Comparison of ENCODE assay signal across 1 cellular context in genomic region chr19:50724522-50725217, GRCh38.
TF ChIP-seq lines count a peak whose summit lies in the region.

No MANE protein-coding gene starts in this region.

TF ChIP-seq in GM12878, 131 proteins besides CTCF, POLR2A, EP300 and RAD21 (continued from another document and continues in another):
- TF ChIP-seq IRF3 (IDR thresholded peaks at IDR 0.05) (no peak), ELK1 (IDR thresholded peaks at IDR 0.05; ENCODE audit: low read depth, low read length) (no peak), HDGF (IDR thresholded peaks at IDR 0.05) (peak; percentile 81), BMI1 (IDR thresholded peaks at IDR 0.05; ENCODE audit: borderline replicate concordance) (no peak), HCFC1 (IDR thresholded peaks at IDR 0.05; ENCODE audit: low read length) (no peak), RCOR1 (conservative IDR thresholded peaks at IDR 0.05; ENCODE audit: low read depth, low read length) (0 out of 2 replicates have a peak, but pooled peaks have one; percentile 71), BHLHE40 (IDR thresholded peaks at IDR 0.05; ENCODE audit: borderline replicate concordance in 1 of 2, low read depth in 2 of 2, low read length in 1 of 2) (no peak), FOS (IDR thresholded peaks at IDR 0.05; ENCODE audit: borderline replicate concordance, extremely low read depth, insufficient read length) (no peak), SMC3 (IDR thresholded peaks at IDR 0.05; ENCODE audit: borderline replicate concordance, low read length) (peak; percentile 16; the same call in 1 of the 2 replicates), NR2F1 (conservative IDR thresholded peaks at IDR 0.05) (no peak), ZNF24 (IDR thresholded peaks at IDR 0.05) (no peak), MTA2 (IDR thresholded peaks at IDR 0.05; ENCODE audit: low read depth) (no peak), FOXM1 (IDR thresholded peaks at IDR 0.05; ENCODE audit: low read depth, low read length) (no peak), ATF7 (IDR thresholded peaks at IDR 0.05; ENCODE audit: low read depth) (no peak), NR2C1 (IDR thresholded peaks at IDR 0.05) (no peak), LARP7 (IDR thresholded peaks at IDR 0.05) (0 out of 2 replicates have a peak, but pooled peaks have one; percentile 33), SKIL (IDR thresholded peaks at IDR 0.05; ENCODE audit: low read depth, poor library complexity, severe bottlenecking) (no peak), TBL1XR1 (IDR thresholded peaks at IDR 0.05; ENCODE audit: low read depth, low read length) (no peak), TCF3 (IDR thresholded peaks at IDR 0.05; ENCODE audit: borderline replicate concordance, insufficient read depth, low read depth, low read length) (no peak), NBN (IDR thresholded peaks at IDR 0.05) (no peak), YY1 (IDR thresholded peaks at IDR 0.05; ENCODE audit: low read depth, low read length) (no peak), EED (IDR thresholded peaks at IDR 0.05; ENCODE audit: low read depth) (no peak), IRF4 (IDR thresholded peaks at IDR 0.05; ENCODE audit: low read depth, low read length) (no peak), RELA (IDR thresholded peaks at IDR 0.05; ENCODE audit: borderline replicate concordance, partially characterized antibody) (no peak), IKZF1 (conservative IDR thresholded peaks at IDR 0.05) (0 out of 2 replicates have a peak, but pooled peaks have one; percentile 16), CHD2 (IDR thresholded peaks at IDR 0.05; ENCODE audit: borderline replicate concordance, low read depth, low read length) (peak; percentile 97), POLR2AphosphoS5 (IDR thresholded peaks at IDR 0.05; ENCODE audit: low read length) (peak; percentile 51; the same call in 1 of the 2 replicates), KAT2A (conservative IDR thresholded peaks at IDR 0.05; ENCODE audit: control insufficient read depth, low read depth, low read length) (no peak), CBX5 (IDR thresholded peaks at IDR 0.05; ENCODE audit: low read depth) (no peak), TCF7 (IDR thresholded peaks at IDR 0.05; ENCODE audit: borderline replicate concordance) (no peak), ASH2L (IDR thresholded peaks at IDR 0.05; ENCODE audit: borderline replicate concordance, low read depth) (no peak), BRCA1 (IDR thresholded peaks at IDR 0.05; ENCODE audit: low read depth, low read length) (peak; percentile 70), SRF (IDR thresholded peaks at IDR 0.05; ENCODE audit: low read depth in 2 of 2, low read length in 2 of 2) (no peak), ZNF274 (IDR thresholded peaks at IDR 0.05; ENCODE audit: insufficient read depth, insufficient read length) (no peak), SMAD5 (IDR thresholded peaks at IDR 0.05; ENCODE audit: low read depth) (no peak), RAD51 (IDR thresholded peaks at IDR 0.05) (no peak), BACH1 (IDR thresholded peaks at IDR 0.05; ENCODE audit: borderline replicate concordance) (no peak), TARDBP (IDR thresholded peaks at IDR 0.05; ENCODE audit: borderline replicate concordance) (no peak), ZNF207 (IDR thresholded peaks at IDR 0.05; ENCODE audit: borderline replicate concordance) (no peak), FOXK2 (IDR thresholded peaks at IDR 0.05) (no peak), CREM (IDR thresholded peaks at IDR 0.05; ENCODE audit: low read depth) (no peak), MEF2B (IDR thresholded peaks at IDR 0.05; ENCODE audit: partially characterized antibody, poor library complexity, severe bottlenecking) (no peak), NRF1 (conservative IDR thresholded peaks at IDR 0.05; ENCODE audit: low read depth, low read length) (peak; percentile 59), PAX5 (IDR thresholded peaks at IDR 0.05; ENCODE audit: borderline replicate concordance, low read depth, low read length) (no peak), ETV6 (conservative IDR thresholded peaks at IDR 0.05 in 1 of 2, IDR thresholded peaks at IDR 0.05 in 1 of 2; ENCODE audit: borderline replicate concordance in 1 of 2, low read depth in 1 of 2) (no peak)
- TF ChIP-seq, protein P1, sequence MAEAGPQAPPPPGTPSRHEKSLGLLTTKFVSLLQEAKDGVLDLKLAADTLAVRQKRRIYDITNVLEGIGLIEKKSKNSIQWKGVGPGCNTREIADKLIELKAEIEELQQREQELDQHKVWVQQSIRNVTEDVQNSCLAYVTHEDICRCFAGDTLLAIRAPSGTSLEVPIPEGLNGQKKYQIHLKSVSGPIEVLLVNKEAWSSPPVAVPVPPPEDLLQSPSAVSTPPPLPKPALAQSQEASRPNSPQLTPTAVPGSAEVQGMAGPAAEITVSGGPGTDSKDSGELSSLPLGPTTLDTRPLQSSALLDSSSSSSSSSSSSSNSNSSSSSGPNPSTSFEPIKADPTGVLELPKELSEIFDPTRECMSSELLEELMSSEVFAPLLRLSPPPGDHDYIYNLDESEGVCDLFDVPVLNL (IDR thresholded peaks at IDR 0.05; ENCODE audit: low read depth, low read length), result 0 out of 2 replicates have a peak, but pooled peaks have one; percentile 52
- TF ChIP-seq, protein P2, sequence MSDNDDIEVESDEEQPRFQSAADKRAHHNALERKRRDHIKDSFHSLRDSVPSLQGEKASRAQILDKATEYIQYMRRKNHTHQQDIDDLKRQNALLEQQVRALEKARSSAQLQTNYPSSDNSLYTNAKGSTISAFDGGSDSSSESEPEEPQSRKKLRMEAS (IDR thresholded peaks at IDR 0.05; ENCODE audit: low read depth, low read length), result peak; percentile 41; the same call in 1 of the 2 replicates
- TF ChIP-seq, protein P3, sequence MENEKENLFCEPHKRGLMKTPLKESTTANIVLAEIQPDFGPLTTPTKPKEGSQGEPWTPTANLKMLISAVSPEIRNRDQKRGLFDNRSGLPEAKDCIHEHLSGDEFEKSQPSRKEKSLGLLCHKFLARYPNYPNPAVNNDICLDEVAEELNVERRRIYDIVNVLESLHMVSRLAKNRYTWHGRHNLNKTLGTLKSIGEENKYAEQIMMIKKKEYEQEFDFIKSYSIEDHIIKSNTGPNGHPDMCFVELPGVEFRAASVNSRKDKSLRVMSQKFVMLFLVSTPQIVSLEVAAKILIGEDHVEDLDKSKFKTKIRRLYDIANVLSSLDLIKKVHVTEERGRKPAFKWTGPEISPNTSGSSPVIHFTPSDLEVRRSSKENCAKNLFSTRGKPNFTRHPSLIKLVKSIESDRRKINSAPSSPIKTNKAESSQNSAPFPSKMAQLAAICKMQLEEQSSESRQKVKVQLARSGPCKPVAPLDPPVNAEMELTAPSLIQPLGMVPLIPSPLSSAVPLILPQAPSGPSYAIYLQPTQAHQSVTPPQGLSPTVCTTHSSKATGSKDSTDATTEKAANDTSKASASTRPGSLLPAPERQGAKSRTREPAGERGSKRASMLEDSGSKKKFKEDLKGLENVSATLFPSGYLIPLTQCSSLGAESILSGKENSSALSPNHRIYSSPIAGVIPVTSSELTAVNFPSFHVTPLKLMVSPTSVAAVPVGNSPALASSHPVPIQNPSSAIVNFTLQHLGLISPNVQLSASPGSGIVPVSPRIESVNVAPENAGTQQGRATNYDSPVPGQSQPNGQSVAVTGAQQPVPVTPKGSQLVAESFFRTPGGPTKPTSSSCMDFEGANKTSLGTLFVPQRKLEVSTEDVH (IDR thresholded peaks at IDR 0.05; ENCODE audit: low read depth, partially characterized antibody), result no peak
- TF ChIP-seq, protein P4, sequence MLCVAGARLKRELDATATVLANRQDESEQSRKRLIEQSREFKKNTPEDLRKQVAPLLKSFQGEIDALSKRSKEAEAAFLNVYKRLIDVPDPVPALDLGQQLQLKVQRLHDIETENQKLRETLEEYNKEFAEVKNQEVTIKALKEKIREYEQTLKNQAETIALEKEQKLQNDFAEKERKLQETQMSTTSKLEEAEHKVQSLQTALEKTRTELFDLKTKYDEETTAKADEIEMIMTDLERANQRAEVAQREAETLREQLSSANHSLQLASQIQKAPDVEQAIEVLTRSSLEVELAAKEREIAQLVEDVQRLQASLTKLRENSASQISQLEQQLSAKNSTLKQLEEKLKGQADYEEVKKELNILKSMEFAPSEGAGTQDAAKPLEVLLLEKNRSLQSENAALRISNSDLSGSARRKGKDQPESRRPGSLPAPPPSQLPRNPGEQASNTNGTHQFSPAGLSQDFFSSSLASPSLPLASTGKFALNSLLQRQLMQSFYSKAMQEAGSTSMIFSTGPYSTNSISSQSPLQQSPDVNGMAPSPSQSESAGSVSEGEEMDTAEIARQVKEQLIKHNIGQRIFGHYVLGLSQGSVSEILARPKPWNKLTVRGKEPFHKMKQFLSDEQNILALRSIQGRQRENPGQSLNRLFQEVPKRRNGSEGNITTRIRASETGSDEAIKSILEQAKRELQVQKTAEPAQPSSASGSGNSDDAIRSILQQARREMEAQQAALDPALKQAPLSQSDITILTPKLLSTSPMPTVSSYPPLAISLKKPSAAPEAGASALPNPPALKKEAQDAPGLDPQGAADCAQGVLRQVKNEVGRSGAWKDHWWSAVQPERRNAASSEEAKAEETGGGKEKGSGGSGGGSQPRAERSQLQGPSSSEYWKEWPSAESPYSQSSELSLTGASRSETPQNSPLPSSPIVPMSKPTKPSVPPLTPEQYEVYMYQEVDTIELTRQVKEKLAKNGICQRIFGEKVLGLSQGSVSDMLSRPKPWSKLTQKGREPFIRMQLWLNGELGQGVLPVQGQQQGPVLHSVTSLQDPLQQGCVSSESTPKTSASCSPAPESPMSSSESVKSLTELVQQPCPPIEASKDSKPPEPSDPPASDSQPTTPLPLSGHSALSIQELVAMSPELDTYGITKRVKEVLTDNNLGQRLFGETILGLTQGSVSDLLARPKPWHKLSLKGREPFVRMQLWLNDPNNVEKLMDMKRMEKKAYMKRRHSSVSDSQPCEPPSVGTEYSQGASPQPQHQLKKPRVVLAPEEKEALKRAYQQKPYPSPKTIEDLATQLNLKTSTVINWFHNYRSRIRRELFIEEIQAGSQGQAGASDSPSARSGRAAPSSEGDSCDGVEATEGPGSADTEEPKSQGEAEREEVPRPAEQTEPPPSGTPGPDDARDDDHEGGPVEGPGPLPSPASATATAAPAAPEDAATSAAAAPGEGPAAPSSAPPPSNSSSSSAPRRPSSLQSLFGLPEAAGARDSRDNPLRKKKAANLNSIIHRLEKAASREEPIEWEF (IDR thresholded peaks at IDR 0.05; ENCODE audit: insufficient replicate concordance, low read depth, low read length), result no peak
- TF ChIP-seq, protein P5, sequence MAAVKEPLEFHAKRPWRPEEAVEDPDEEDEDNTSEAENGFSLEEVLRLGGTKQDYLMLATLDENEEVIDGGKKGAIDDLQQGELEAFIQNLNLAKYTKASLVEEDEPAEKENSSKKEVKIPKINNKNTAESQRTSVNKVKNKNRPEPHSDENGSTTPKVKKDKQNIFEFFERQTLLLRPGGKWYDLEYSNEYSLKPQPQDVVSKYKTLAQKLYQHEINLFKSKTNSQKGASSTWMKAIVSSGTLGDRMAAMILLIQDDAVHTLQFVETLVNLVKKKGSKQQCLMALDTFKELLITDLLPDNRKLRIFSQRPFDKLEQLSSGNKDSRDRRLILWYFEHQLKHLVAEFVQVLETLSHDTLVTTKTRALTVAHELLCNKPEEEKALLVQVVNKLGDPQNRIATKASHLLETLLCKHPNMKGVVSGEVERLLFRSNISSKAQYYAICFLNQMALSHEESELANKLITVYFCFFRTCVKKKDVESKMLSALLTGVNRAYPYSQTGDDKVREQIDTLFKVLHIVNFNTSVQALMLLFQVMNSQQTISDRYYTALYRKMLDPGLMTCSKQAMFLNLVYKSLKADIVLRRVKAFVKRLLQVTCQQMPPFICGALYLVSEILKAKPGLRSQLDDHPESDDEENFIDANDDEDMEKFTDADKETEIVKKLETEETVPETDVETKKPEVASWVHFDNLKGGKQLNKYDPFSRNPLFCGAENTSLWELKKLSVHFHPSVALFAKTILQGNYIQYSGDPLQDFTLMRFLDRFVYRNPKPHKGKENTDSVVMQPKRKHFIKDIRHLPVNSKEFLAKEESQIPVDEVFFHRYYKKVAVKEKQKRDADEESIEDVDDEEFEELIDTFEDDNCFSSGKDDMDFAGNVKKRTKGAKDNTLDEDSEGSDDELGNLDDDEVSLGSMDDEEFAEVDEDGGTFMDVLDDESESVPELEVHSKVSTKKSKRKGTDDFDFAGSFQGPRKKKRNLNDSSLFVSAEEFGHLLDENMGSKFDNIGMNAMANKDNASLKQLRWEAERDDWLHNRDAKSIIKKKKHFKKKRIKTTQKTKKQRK (IDR thresholded peaks at IDR 0.05; ENCODE audit: low read depth, low read length), result no peak
